In the genomic region with DNA sequence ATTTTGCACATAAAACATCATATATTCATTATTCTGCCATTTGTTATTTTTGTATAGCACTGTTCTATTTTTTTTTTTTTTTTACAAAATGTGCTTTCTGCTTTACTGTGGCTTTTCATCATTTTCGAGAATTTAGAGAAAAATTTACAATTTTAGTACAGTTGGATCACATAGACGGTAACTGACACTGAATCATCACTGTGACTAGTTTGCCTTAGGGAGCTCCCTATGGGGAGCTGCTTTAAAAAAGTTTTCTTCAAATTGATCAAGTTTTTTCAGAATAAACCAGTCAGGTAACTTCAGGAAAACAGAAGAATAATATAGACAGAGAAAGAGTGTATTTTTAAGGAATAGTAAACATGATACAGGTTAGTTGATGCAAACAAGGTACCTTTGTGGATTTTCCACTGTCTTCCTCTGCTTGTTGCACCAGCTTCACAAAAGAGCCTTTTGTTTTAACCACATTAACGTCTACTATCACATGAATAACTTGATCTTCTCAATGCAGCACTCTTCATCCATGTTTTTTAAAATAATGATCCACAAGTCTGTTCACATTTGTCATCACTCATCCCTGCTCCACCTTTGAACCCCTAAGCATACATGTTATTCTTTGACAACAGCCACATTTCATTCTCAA, we compare ENCODE assay signal across 17 cellular contexts.
"Had no signal": no experiment of that assay in that cellular context is flagged by ENCODE, and none has a peak within 500 bp of the region (broad histone marks: within the 10 kb centered on the region; RNA-seq: fewer than 3 reads in every experiment).

No MANE protein-coding gene starts in this region.

- H3K27ac ChIP-seq: colonic mucosa, heart right ventricle, sigmoid colon, skin epidermis, stomach, thoracic aorta had no signal

- ATAC-seq: heart right ventricle; naive thymus-derived CD4-positive, alpha-beta T cell had no signal

- H3K4me3 ChIP-seq: colonic mucosa, heart right ventricle, sigmoid colon, skin epidermis, stomach, thoracic aorta had no signal

- H3K36me3 ChIP-seq: colonic mucosa, thoracic aorta had no signal

- H3K9me3 ChIP-seq: colonic mucosa, heart right ventricle, sigmoid colon, stomach, thoracic aorta had no signal

- DNase-seq: colonic mucosa; dermis blood vessel endothelial cell; erythroblast; heart right ventricle; hypothalamus; kidney glomerular epithelial cell; naive thymus-derived CD4-positive, alpha-beta T cell; nephron progenitor cell; posterior cingulate gyrus; sigmoid colon; stimulated activated CD4-positive, alpha-beta T cell treated with anti-CD3 and anti-CD28 coated beads, Interleukin-2, amount 100 ng/mL, for 24 hours; stimulated activated CD4-positive, alpha-beta T cell treated with anti-CD3 and anti-CD28 coated beads, Interleukin-4, amount 100 ng/mL, for 4 hours; stomach; substantia nigra; trophoblast cell had no signal

- H3K27me3 ChIP-seq: colonic mucosa, heart right ventricle, sigmoid colon, stomach had no signal

- H3K4me1 ChIP-seq: colonic mucosa, heart right ventricle, sigmoid colon, stomach had no signal
